In the genomic region with DNA sequence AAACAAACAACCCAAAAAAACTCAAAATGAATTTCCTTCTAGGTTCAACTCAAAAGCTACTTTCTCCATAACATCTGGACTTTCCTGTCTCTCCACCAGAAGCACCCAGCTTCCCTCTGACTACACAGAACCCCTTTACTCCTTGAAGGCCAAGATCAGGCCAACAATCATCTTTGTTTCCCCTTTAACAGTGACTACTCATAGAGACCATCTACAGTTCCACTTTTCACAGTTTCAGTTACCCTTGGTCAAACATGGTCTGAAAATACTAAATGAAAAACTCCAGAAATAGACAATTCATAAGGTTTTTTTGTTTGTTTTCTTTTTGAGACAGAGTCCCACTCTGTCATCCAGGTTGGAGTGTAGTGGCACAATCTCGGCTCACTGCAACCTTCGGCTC, we compare ENCODE assay signal across 1 cellular context.
TF ChIP-seq lines count a peak whose summit lies in the region.

No MANE protein-coding gene starts in this region.

TF ChIP-seq in GM12878, 131 proteins besides CTCF, POLR2A, EP300 and RAD21 (continued from another document):
- TF ChIP-seq, protein P1, sequence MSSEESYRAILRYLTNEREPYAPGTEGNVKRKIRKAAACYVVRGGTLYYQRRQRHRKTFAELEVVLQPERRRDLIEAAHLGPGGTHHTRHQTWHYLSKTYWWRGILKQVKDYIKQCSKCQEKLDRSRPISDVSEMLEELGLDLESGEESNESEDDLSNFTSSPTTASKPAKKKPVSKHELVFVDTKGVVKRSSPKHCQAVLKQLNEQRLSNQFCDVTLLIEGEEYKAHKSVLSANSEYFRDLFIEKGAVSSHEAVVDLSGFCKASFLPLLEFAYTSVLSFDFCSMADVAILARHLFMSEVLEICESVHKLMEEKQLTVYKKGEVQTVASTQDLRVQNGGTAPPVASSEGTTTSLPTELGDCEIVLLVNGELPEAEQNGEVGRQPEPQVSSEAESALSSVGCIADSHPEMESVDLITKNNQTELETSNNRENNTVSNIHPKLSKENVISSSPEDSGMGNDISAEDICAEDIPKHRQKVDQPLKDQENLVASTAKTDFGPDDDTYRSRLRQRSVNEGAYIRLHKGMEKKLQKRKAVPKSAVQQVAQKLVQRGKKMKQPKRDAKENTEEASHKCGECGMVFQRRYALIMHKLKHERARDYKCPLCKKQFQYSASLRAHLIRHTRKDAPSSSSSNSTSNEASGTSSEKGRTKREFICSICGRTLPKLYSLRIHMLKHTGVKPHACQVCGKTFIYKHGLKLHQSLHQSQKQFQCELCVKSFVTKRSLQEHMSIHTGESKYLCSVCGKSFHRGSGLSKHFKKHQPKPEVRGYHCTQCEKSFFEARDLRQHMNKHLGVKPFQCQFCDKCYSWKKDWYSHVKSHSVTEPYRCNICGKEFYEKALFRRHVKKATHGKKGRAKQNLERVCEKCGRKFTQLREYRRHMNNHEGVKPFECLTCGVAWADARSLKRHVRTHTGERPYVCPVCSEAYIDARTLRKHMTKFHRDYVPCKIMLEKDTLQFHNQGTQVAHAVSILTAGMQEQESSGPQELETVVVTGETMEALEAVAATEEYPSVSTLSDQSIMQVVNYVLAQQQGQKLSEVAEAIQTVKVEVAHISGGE (CRISPR knock-in tag; IDR thresholded peaks at IDR 0.05): no peak
- TF ChIP-seq STAT1 (conservative IDR thresholded peaks at IDR 0.05): no peak
- TF ChIP-seq CHD2 (IDR thresholded peaks at IDR 0.05; ENCODE audit: borderline replicate concordance, low read depth, low read length): no peak
- TF ChIP-seq ETV6 (conservative IDR thresholded peaks at IDR 0.05 in 1 of 2, IDR thresholded peaks at IDR 0.05 in 1 of 2; ENCODE audit: borderline replicate concordance in 1 of 2, low read depth in 1 of 2): no peak
